Comparison of ENCODE assay signal across 18 cellular contexts in genomic region chr13:95204231-95204765, GRCh38.
"Had no signal": no experiment of that assay in that cellular context is flagged by ENCODE, and none has a peak within 500 bp of the region (broad histone marks: within the 10 kb centered on the region; RNA-seq: fewer than 3 reads in every experiment).

No MANE protein-coding gene starts in this region.

- H3K27me3 Mint-ChIP-seq: activated CD4-positive, alpha-beta T cell treated with anti-CD3 and anti-CD28 coated beads, Interleukin-2, amount 10 ng/mL, durations not matched to agents 7 days and 5 days; activated naive CD8-positive, alpha-beta T cell treated with anti-CD3 and anti-CD28 coated beads, Interleukin-2, amount 10 ng/mL, durations not matched to agents 7 days and 5 days; T-helper 17 cell had no signal

- H3K27ac ChIP-seq: colonic mucosa, transverse colon had no signal

- H3K4me3 Mint-ChIP-seq: activated CD4-positive, alpha-beta T cell treated with anti-CD3 and anti-CD28 coated beads, Interleukin-2, amount 10 ng/mL, durations not matched to agents 7 days and 5 days; activated naive CD8-positive, alpha-beta T cell treated with anti-CD3 and anti-CD28 coated beads, Interleukin-2, amount 10 ng/mL, durations not matched to agents 7 days and 5 days; brain; nephron progenitor cell; T-helper 17 cell had no signal

- H3K9me3 Mint-ChIP-seq: activated CD4-positive, alpha-beta T cell treated with anti-CD3 and anti-CD28 coated beads, Interleukin-2, amount 10 ng/mL, durations not matched to agents 7 days and 5 days had no signal

- H3K36me3 ChIP-seq: colonic mucosa, prostate gland had no signal

- FAIRE-seq: frontal cortex, small intestine had no signal

- H3K27me3 ChIP-seq: colonic mucosa, transverse colon had no signal

- H3K9me3 ChIP-seq: colonic mucosa, prostate gland, transverse colon had no signal

- H3K4me1 Mint-ChIP-seq: activated CD4-positive, alpha-beta T cell treated with anti-CD3 and anti-CD28 coated beads, Interleukin-2, amount 10 ng/mL, durations not matched to agents 7 days and 5 days; brain; T-helper 17 cell had no signal

- H3K4me3 ChIP-seq: colonic mucosa, prostate gland, transverse colon had no signal

- H3K27ac Mint-ChIP-seq: activated CD4-positive, alpha-beta T cell treated with anti-CD3 and anti-CD28 coated beads, Interleukin-2, amount 10 ng/mL, durations not matched to agents 7 days and 5 days; activated naive CD8-positive, alpha-beta T cell treated with anti-CD3 and anti-CD28 coated beads, Interleukin-2, amount 10 ng/mL, durations not matched to agents 7 days and 5 days; brain; T-helper 17 cell had no signal

- H3K4me1 ChIP-seq: colonic mucosa, prostate gland, transverse colon had no signal

- DNase-seq: activated CD4-positive, alpha-beta T cell treated with anti-CD3 and anti-CD28 coated beads, Interleukin-2, amount 10 ng/mL, durations not matched to agents 7 days and 5 days; activated CD8-positive, alpha-beta memory T cell treated with anti-CD3 and anti-CD28 coated beads for 24 hours; activated naive CD4-positive, alpha-beta T cell; activated naive CD8-positive, alpha-beta T cell treated with anti-CD3 and anti-CD28 coated beads, Interleukin-2, amount 10 ng/mL, durations not matched to agents 7 days and 5 days; central memory CD4-positive, alpha-beta T cell; colonic mucosa; effector CD4-positive, alpha-beta T cell; nephron progenitor cell; right cardiac atrium; small intestine; stimulated activated CD4-positive, alpha-beta T cell treated with anti-CD3 and anti-CD28 coated beads, Interleukin-4, amount 100 ng/mL, for 4 hours; stimulated activated CD8-positive, alpha-beta memory T cell treated with anti-CD3 and anti-CD28 coated beads, Interleukin-4, amount 100 ng/mL, for 48 hours; stimulated activated naive CD4-positive, alpha-beta T cell treated with Interleukin-2 at 50 U/mL for 16 hours; T-helper 17 cell; transverse colon had no signal
